ENCODE assay signal across 8 cellular contexts in the genomic region with DNA sequence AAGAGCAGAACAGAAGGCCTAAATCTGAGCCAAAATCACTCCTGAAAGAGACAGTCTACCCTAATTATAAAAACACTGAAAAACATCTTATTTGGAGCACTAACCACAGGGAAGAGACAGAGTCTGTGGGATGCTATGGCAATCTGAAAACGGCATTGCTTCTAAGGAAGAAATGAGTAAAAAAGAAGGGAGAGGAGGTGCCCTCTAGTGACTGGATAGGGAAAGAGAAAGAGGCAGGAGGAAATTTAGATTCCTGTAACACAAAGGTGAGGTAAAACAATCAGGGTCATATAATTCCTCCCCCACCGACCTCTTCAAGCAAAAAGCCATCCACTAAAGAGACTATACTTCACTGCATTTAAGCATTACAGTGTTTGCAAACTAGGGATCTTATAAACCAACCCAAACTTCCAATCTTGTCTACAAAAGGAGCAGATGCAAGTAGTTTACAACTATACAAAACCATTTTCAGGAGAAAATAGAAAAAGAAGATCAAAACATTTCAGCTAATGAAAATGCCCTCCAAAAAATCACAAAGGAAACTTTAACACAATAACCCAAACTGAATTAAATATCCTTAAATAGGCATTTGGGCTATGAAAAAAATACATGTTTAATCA. TPM values are rescaled to one million over a fixed set of nuclear protein-coding genes. Genes with fewer than 3 reads are reported as not detected.
DNase-seq lines count a peak whose midpoint lies in the region; ATAC-seq, FAIRE-seq and TF ChIP-seq lines count a peak whose summit lies in the region.

No MANE protein-coding gene starts in this region.

- H2BK15ac ChIP-seq in mesenchymal stem cell (ENCODE audit: low read depth, poor library complexity, severe bottlenecking), result no peak overlapping the region

- no peak overlapping the region for H3K4me3 ChIP-seq in keratinocyte (ENCODE audit: control insufficient read depth in 2 of 3, extremely low read depth in 1 of 3, insufficient read depth in 2 of 3, low read depth in 1 of 3, low read length in 3 of 3)
- no peak overlapping the region for H3K4me3 ChIP-seq in mesenchymal stem cell (ENCODE audit: insufficient read depth in 1 of 2, low read depth in 1 of 2, low read length in 2 of 2)

- H3K23ac ChIP-seq in mesenchymal stem cell (ENCODE audit: low read length in 2 of 2), result no peak overlapping the region

- peaks cover 79% of the 10 kb centered on the region for H3K79me2 ChIP-seq in keratinocyte (ENCODE audit: control insufficient read depth, insufficient read depth, low read length)

- peaks cover 43% of the 10 kb centered on the region for H3K36me3 Mint-ChIP-seq in activated T-cell treated with anti-CD3 and anti-CD28 coated beads, Interleukin-2, amount 50 U/mL, for 4 hours (ENCODE audit: insufficient read depth)

- H3K9me3 Mint-ChIP-seq in activated T-cell treated with anti-CD3 and anti-CD28 coated beads, Interleukin-2, amount 50 U/mL, for 4 hours, result peaks cover 18% of the 10 kb centered on the region

- H3K27ac ChIP-seq in keratinocyte (ENCODE audit: control insufficient read depth, insufficient read depth, low read length) (no peak overlapping the region), mesenchymal stem cell (ENCODE audit: low read length, poor library complexity, severe bottlenecking) (no peak overlapping the region)

- no peak overlapping the region for H3K18ac ChIP-seq in mesenchymal stem cell (ENCODE audit: low read depth in 1 of 2, low read length in 2 of 2)

- peak; percentile 51; the same call in 2 of the 3 replicates for ATAC-seq in SK-N-SH treated with all-trans-retinoic acid at 6 μM for 48 hours
- ATAC-seq in activated T-cell treated with anti-CD3 and anti-CD28 coated beads, Interleukin-2, amount 50 U/mL, for 4 hours, result no peak

- H2AFZ ChIP-seq in keratinocyte (ENCODE audit: control insufficient read depth, low read length) (no peak overlapping the region), mesenchymal stem cell (ENCODE audit: low read depth, low read length) (no peak overlapping the region)

- no peaks in the 10 kb centered on the region for H3K27me3 Mint-ChIP-seq in activated T-cell treated with anti-CD3 and anti-CD28 coated beads, Interleukin-2, amount 50 U/mL, for 4 hours (ENCODE audit: low read depth)

- peak in 2 of 3 experiments; percentile 33 to 58 for TF ChIP-seq CTCF in keratinocyte (optimal IDR thresholded peaks at IDR 0.05 in 1 of 3, IDR thresholded peaks at IDR 0.05 in 1 of 3, conservative IDR thresholded peaks at IDR 0.05 in 1 of 3; ENCODE audit: extremely low read depth in 1 of 3, insufficient read depth in 2 of 3, low read length in 3 of 3)

- H3K4me1 Mint-ChIP-seq in activated T-cell treated with anti-CD3 and anti-CD28 coated beads, Interleukin-2, amount 50 U/mL, for 4 hours (ENCODE audit: low read depth), result peaks cover 6% of the 10 kb centered on the region

- dilution Hi-C loops in keratinocyte (cut with MboI; ENCODE audit: extremely low pct_ligation_motif_present, low sequenced_read_pairs), result no loop called here

- H3K9me3 ChIP-seq in keratinocyte (ENCODE audit: control insufficient read depth, low read depth, low read length), result peaks cover 2% of the 10 kb centered on the region
- peaks cover 14% of the 10 kb centered on the region for H3K9me3 ChIP-seq in mesenchymal stem cell (ENCODE audit: control insufficient read depth, low read length)

- H3K9ac ChIP-seq in keratinocyte (ENCODE audit: control insufficient read depth, extremely low read depth, insufficient read depth, low read length) (no peak overlapping the region), mesenchymal stem cell (ENCODE audit: low read length) (no peak overlapping the region)

- no peak overlapping the region for H3K14ac ChIP-seq in mesenchymal stem cell (ENCODE audit: low read length in 2 of 2)

- FAIRE-seq in keratinocyte (lab: Jason Lieb, UNC), result peak; percentile 34

- H3K4me1 ChIP-seq in keratinocyte (ENCODE audit: control insufficient read depth, extremely low read depth, insufficient read depth, low read length) (no peaks in the 10 kb centered on the region), mesenchymal stem cell (ENCODE audit: control insufficient read depth, insufficient read depth, low read depth, low read length) (no peaks in the 10 kb centered on the region)

- peaks cover 13% of the 10 kb centered on the region for H3K79me1 ChIP-seq in mesenchymal stem cell (replicated peaks; ENCODE audit: low read length, poor library complexity, severe bottlenecking)

- 14% methylated on average over 2 of the region's 2 CpGs for WGBS in mesenchymal stem cell

- H4K8ac ChIP-seq in mesenchymal stem cell (ENCODE audit: low read length), result no peak overlapping the region

- no peak overlapping the region for H2BK12ac ChIP-seq in mesenchymal stem cell (ENCODE audit: low read length in 2 of 2)

- H3K4me2 ChIP-seq in keratinocyte (ENCODE audit: control insufficient read depth, extremely low read depth, insufficient read depth, low read depth, low read length), result no peak overlapping the region
- H3K4me2 ChIP-seq in mesenchymal stem cell (ENCODE audit: low read length, poor library complexity, severe bottlenecking), result no peak overlapping the region

- H2AK5ac ChIP-seq in mesenchymal stem cell (ENCODE audit: low read length, severe bottlenecking), result no peak overlapping the region

- H4K20me1 ChIP-seq in keratinocyte (ENCODE audit: control insufficient read depth, extremely low read depth, insufficient read depth, low read length), result peaks cover 3% of the 10 kb centered on the region

- H4K91ac ChIP-seq in mesenchymal stem cell (ENCODE audit: low read length), result no peak overlapping the region

- peak; percentile 5 for DNase-seq in COR-L47 (lab: John Stamatoyannopoulos, UW)
- DNase-seq in HT-29 (ENCODE audit: low spot score), result peak; percentile 67
- DNase-seq in keratinocyte (ENCODE audit: low read depth, low spot score), result no peak
- no peak for DNase-seq in NCI-H1048 (lab: John Stamatoyannopoulos, UW)
- no peak for DNase-seq in mesenchymal stem cell
- DNase-seq in cortex of kidney (lab: John Stamatoyannopoulos, UW), result no peak
- no peak for DNase-seq in activated T-cell treated with anti-CD3 and anti-CD28 coated beads, Interleukin-2, amount 50 U/mL, for 4 hours

- H3K4ac ChIP-seq in mesenchymal stem cell (ENCODE audit: low read depth in 1 of 2, low read length in 2 of 2), result no peak overlapping the region

- no peak overlapping the region for H2BK120ac ChIP-seq in mesenchymal stem cell (ENCODE audit: low read depth, low read length)

- H3K36me3 ChIP-seq in keratinocyte (ENCODE audit: control insufficient read depth in 2 of 2, extremely low read depth in 1 of 2, insufficient read depth in 2 of 2, low read length in 2 of 2), result peaks cover 21 to 30% of the 10 kb centered on the region in 2 experiments
- H3K36me3 ChIP-seq in mesenchymal stem cell (ENCODE audit: control insufficient read depth in 1 of 2, insufficient read depth in 2 of 2, low read depth in 1 of 2, low read length in 2 of 2), result peaks cover 15 to 16% of the 10 kb centered on the region in 2 experiments

- H2BK5ac ChIP-seq in mesenchymal stem cell (ENCODE audit: low read depth, low read length, poor library complexity, severe bottlenecking), result no peak overlapping the region

- H3K27me3 ChIP-seq in keratinocyte (ENCODE audit: control insufficient read depth, extremely low read depth, insufficient read depth, low read length), result no peaks in the 10 kb centered on the region
- H3K27me3 ChIP-seq in mesenchymal stem cell (ENCODE audit: control insufficient read depth in 1 of 2, insufficient read depth in 1 of 2, low read length in 2 of 2), result no peaks in the 10 kb centered on the region

- no peaks in the 10 kb centered on the region for H3K9me1 ChIP-seq in keratinocyte (ENCODE audit: control insufficient read depth, extremely low read depth, insufficient read depth, low read length)

- no peak overlapping the region for H3K4me3 Mint-ChIP-seq in activated T-cell treated with anti-CD3 and anti-CD28 coated beads, Interleukin-2, amount 50 U/mL, for 4 hours

TF ChIP-seq in SK-N-SH treated with all-trans-retinoic acid at 6 μM for 48 hours, 23 proteins besides CTCF, POLR2A, EP300 and RAD21 (continues in another document):
- no peak for TF ChIP-seq TOX (CRISPR knock-in tag; IDR thresholded peaks at IDR 0.05; ENCODE audit: borderline replicate concordance)
- no peak for TF ChIP-seq OSR1 (CRISPR knock-in tag; IDR thresholded peaks at IDR 0.05)
- TF ChIP-seq ZFP3 (CRISPR knock-in tag; IDR thresholded peaks at IDR 0.05), result no peak
- no peak for TF ChIP-seq ISL1 (CRISPR knock-in tag; IDR thresholded peaks at IDR 0.05)
- TF ChIP-seq GLIS3 (CRISPR knock-in tag; IDR thresholded peaks at IDR 0.05), result no peak
- TF ChIP-seq ZNF565 (CRISPR knock-in tag; conservative IDR thresholded peaks at IDR 0.05; ENCODE audit: low read depth), result no peak
- no peak for TF ChIP-seq ZNF70 (CRISPR knock-in tag; IDR thresholded peaks at IDR 0.05)
- TF ChIP-seq ESRRG (CRISPR knock-in tag; IDR thresholded peaks at IDR 0.05), result no peak
- TF ChIP-seq, protein P1, sequence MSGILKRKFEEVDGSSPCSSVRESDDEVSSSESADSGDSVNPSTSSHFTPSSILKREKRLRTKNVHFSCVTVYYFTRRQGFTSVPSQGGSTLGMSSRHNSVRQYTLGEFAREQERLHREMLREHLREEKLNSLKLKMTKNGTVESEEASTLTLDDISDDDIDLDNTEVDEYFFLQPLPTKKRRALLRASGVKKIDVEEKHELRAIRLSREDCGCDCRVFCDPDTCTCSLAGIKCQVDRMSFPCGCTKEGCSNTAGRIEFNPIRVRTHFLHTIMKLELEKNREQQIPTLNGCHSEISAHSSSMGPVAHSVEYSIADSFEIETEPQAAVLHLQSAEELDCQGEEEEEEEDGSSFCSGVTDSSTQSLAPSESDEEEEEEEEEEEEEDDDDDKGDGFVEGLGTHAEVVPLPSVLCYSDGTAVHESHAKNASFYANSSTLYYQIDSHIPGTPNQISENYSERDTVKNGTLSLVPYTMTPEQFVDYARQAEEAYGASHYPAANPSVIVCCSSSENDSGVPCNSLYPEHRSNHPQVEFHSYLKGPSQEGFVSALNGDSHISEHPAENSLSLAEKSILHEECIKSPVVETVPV (CRISPR knock-in tag; IDR thresholded peaks at IDR 0.05), result no peak
- no peak for TF ChIP-seq SNAI2 (CRISPR knock-in tag; IDR thresholded peaks at IDR 0.05)
- TF ChIP-seq TCF4 (CRISPR knock-in tag; IDR thresholded peaks at IDR 0.05; ENCODE audit: borderline replicate concordance), result no peak

RNA-seq across cellular contexts. Expression of a gene that starts 32.6 kb away (rescaled TPM):
- total RNA-seq in HT-29 (2014; rRNA removed; shearing (Covaris generic)), result 18.8 and 20.5 TPM in 2 replicates
- 85.8 to 146 TPM (median 124 TPM) in 3 replicates for polyA plus RNA-seq in keratinocyte
- 34.3 TPM for polyA plus RNA-seq in keratinocyte (2011; ENCODE audit: low read depth)
- polyA plus RNA-seq in keratinocyte (2011; cell fraction: cytosol; rRNA removed), result 50.9 and 112 TPM in 2 replicates
- 146 and 190 TPM in 2 replicates for polyA plus RNA-seq in keratinocyte (2011; cell fraction: nucleus; rRNA removed)
- 57.9 and 59.7 TPM in 2 replicates for polyA plus RNA-seq in keratinocyte (2012; ENCODE audit: low replicate concordance)
- polyA minus RNA-seq in keratinocyte, result 83.0 to 239 TPM (median 181 TPM) in 3 replicates
- 73.3 TPM for polyA minus RNA-seq in keratinocyte (2011; cell fraction: cytosol; rRNA and poly(A)+ RNA removed)
- polyA minus RNA-seq in keratinocyte (2011; cell fraction: nucleus; rRNA and poly(A)+ RNA removed), result 131 and 227 TPM in 2 replicates
- 13.5 TPM for polyA plus RNA-seq in mesenchymal stem cell (2013, experiment 1 of 2)
- 14.5 TPM for polyA plus RNA-seq in mesenchymal stem cell (2013, experiment 2 of 2)
- 10 to 100 TPM; 20.6 to 27.5 (median 26.8) TPM for total RNA-seq in activated T-cell treated with anti-CD3 and anti-CD28 coated beads, Interleukin-2, amount 50 U/mL, for 4 hours

Comparison
In these comparisons a context has a peak if more than half of its experiments do, and no peak if none do; other contexts are left out.
1. DNase-seq: peak in COR-L47 (single experiment) and HT-29 (single experiment); none in keratinocyte (single experiment), NCI-H1048 (single experiment), mesenchymal stem cell (single experiment), cortex of kidney (single experiment) and activated T-cell treated with anti-CD3 and anti-CD28 coated beads, Interleukin-2, amount 50 U/mL, for 4 hours (single experiment).